Comparison of ENCODE assay signal across 19 cellular contexts in the genomic region with DNA sequence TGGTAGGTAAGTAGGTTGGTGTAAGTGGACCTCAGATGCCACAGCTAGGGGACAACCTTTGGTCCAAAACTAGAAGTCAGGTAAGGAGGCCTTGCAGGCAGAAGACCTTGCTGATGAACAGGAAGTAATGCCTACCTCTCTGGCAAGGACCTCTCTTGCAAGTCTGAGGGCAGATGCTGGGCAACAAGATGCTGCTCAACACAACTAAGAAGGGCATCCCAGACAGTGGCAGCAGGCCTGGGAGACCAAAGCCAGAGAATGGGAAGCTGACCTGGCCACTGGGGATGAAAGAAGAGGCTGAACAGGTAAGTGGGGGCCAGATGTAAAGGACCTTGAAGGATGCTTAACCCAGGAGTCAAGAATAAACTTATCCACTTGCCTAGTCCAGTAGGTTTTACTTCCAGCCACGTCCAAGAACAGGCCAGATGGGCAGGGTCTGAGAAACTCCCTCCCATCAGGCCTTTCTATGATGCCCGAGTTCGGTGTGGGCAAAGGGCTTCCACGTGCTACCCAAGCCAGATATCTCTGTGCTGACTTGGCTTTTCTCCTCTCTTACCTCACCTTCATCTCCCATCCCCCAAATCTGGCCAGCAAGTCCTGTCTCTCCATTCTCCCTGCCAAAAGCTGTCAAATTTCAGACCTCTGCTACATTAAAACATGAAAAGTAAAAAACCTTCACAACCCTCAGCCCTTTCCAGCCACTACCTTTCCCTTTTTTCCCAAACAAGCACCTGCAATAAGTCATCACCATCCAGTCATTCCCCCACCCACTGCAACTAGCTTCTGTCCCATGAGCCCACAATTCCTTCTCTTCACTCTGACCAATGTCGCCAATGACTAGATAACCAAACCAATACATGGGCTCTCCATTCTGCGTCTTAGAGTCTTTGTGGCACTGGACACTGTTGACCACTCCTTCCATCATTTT. TPM values are rescaled to one million over a fixed set of nuclear protein-coding genes. Genes with fewer than 3 reads are reported as not detected.
DNase-seq lines count a peak whose midpoint lies in the region; ATAC-seq and TF ChIP-seq lines count a peak whose summit lies in the region.
"Had no signal": no experiment of that assay in that cellular context is flagged by ENCODE, and none has a peak within 500 bp of the region (broad histone marks: within the 10 kb centered on the region; RNA-seq: fewer than 3 reads in every experiment).

No MANE protein-coding gene starts in this region.

- intact Hi-C loops in activated CD4-positive, alpha-beta T cell treated with anti-CD3 and anti-CD28 coated beads for 36 hours (cut with DNase I, micrococcal nuclease) = no loop called here

- no peaks in the 10 kb centered on the region for H3K9me3 ChIP-seq in CD8-positive, alpha-beta memory T cell (ENCODE audit: low read length)
- H3K9me3 ChIP-seq in Peyer's patch = no peaks in the 10 kb centered on the region
- H3K9me3 ChIP-seq: SK-N-SH, thyroid gland had no signal

- TF ChIP-seq POLR2A in Peyer's patch (IDR thresholded peaks at IDR 0.05) = no peak

- no peaks in the 10 kb centered on the region for H3K4me1 ChIP-seq in CD8-positive, alpha-beta memory T cell (ENCODE audit: insufficient read depth, low read length)
- H3K4me1 ChIP-seq in Peyer's patch = peaks cover 0 to 8% (median 0%) of the 10 kb centered on the region in 4 donors
- H3K4me1 ChIP-seq: BLaER1 treated with 17β-estradiol and CSF1 and Interleukin-3, amounts not matched to agents 10 nM and 100 nM; thyroid gland had no signal

- no peak overlapping the region for H3K4me3 ChIP-seq in CD8-positive, alpha-beta memory T cell (ENCODE audit: low read length)
- H3K4me3 ChIP-seq in Peyer's patch = no peak overlapping the region
- H3K4me3 ChIP-seq: BLaER1 treated with 17β-estradiol and CSF1 and Interleukin-3, amounts not matched to agents 10 nM and 100 nM; lung; thyroid gland had no signal

- H3K27ac ChIP-seq in CD8-positive, alpha-beta memory T cell (ENCODE audit: low read depth, low read length) = no peak overlapping the region
- peak overlapping the region in 1 of 4 donors; percentile 65 for H3K27ac ChIP-seq in Peyer's patch
- H3K27ac ChIP-seq: BLaER1 treated with 17β-estradiol and CSF1 and Interleukin-3, amounts not matched to agents 10 nM and 100 nM; thyroid gland had no signal

- no peak overlapping the region for H3K4me3 Mint-ChIP-seq in activated CD4-positive, alpha-beta T cell treated with anti-CD3 and anti-CD28 coated beads for 36 hours
- H3K4me3 Mint-ChIP-seq in CD8-positive, alpha-beta memory T cell = no peak overlapping the region
- H3K4me3 Mint-ChIP-seq in activated naive CD8-positive, alpha-beta T cell treated with anti-CD3 and anti-CD28 coated beads, Interleukin-2, amount 50 U/mL, for 24 hours = no peak overlapping the region
- H3K4me3 Mint-ChIP-seq in naive B cell = no peak overlapping the region
- H3K4me3 Mint-ChIP-seq: nephron had no signal

- no peak for TF ChIP-seq CTCF in Peyer's patch (IDR thresholded peaks at IDR 0.05)

- H3K9me3 Mint-ChIP-seq in activated CD4-positive, alpha-beta T cell treated with anti-CD3 and anti-CD28 coated beads for 36 hours (ENCODE audit: low read depth) = no peaks in the 10 kb centered on the region
- H3K9me3 Mint-ChIP-seq in CD8-positive, alpha-beta memory T cell = no peaks in the 10 kb centered on the region
- H3K9me3 Mint-ChIP-seq in activated naive CD8-positive, alpha-beta T cell treated with anti-CD3 and anti-CD28 coated beads, Interleukin-2, amount 50 U/mL, for 24 hours = no peaks in the 10 kb centered on the region
- H3K9me3 Mint-ChIP-seq in naive B cell = peaks cover 0 to 2% (median 0%) of the 10 kb centered on the region in 7 donors
- H3K9me3 Mint-ChIP-seq: nephron had no signal

- no peaks in the 10 kb centered on the region for H3K27me3 ChIP-seq in CD8-positive, alpha-beta memory T cell (ENCODE audit: insufficient read depth, low read length, poor library complexity, severe bottlenecking)
- no peaks in the 10 kb centered on the region for H3K27me3 ChIP-seq in Peyer's patch
- H3K27me3 ChIP-seq: BLaER1 treated with 17β-estradiol and CSF1 and Interleukin-3, amounts not matched to agents 10 nM and 100 nM; thyroid gland had no signal

- no peak for DNase-seq in activated CD4-positive, alpha-beta T cell treated with anti-CD3 and anti-CD28 coated beads for 36 hours
- DNase-seq in activated CD4-positive, alpha-beta T cell treated with anti-CD3 and anti-CD28 coated beads, Interleukin-2, amount 50 U/mL, for 48 hours = no peak
- no peak for DNase-seq in CD8-positive, alpha-beta memory T cell
- no peak for DNase-seq in activated naive CD8-positive, alpha-beta T cell treated with anti-CD3 and anti-CD28 coated beads, Interleukin-2, amount 50 U/mL, for 24 hours
- no peak for DNase-seq in naive B cell
- no peak for DNase-seq in Peyer's patch
- no peak for DNase-seq in CD1c-positive myeloid dendritic cell (ENCODE audit: extremely low spot score)
- DNase-seq: 8988T; HCEC 1CT; NCI-H1092; NCI-H2107; NCI-H526; SK-N-SH; stimulated activated CD4-positive, alpha-beta T cell treated with anti-CD3 and anti-CD28 coated beads, Interleukin-12 subunit alpha, Interleukin-12 subunit beta, amount 100 ng/mL, for 4 hours; thyroid gland had no signal

- POLR2A ChIA-PET in activated CD4-positive, alpha-beta T cell treated with anti-CD3 and anti-CD28 coated beads for 36 hours (lab: Charles Lee) = no interaction called here
- POLR2A ChIA-PET in CD8-positive, alpha-beta memory T cell (lab: Charles Lee) = no interaction called here

- peaks cover 19% of the 10 kb centered on the region for H3K36me3 ChIP-seq in CD8-positive, alpha-beta memory T cell (ENCODE audit: insufficient read depth, low read length)
- H3K36me3 ChIP-seq in Peyer's patch = peaks cover 0 to 47% (median 0%) of the 10 kb centered on the region in 3 donors

- no peaks in the 10 kb centered on the region for H3K27me3 Mint-ChIP-seq in activated CD4-positive, alpha-beta T cell treated with anti-CD3 and anti-CD28 coated beads for 36 hours
- H3K27me3 Mint-ChIP-seq in CD8-positive, alpha-beta memory T cell = no peaks in the 10 kb centered on the region
- no peaks in the 10 kb centered on the region for H3K27me3 Mint-ChIP-seq in activated naive CD8-positive, alpha-beta T cell treated with anti-CD3 and anti-CD28 coated beads, Interleukin-2, amount 50 U/mL, for 24 hours
- H3K27me3 Mint-ChIP-seq in naive B cell = no peaks in the 10 kb centered on the region

- CTCF ChIA-PET in activated CD4-positive, alpha-beta T cell treated with anti-CD3 and anti-CD28 coated beads for 36 hours (lab: Charles Lee) = interaction anchor here (0.6 to 2.0 kb wide), 3 partner anchors 12 to 214 kb away, joined by 4 to 7 read pairs (median 5); partner anchors contain the start of gene LPIN3
- CTCF ChIA-PET in CD8-positive, alpha-beta memory T cell (lab: Charles Lee) = interaction anchor here (1.1 to 2.6 kb wide), 3 partner anchors 9 to 215 kb away, joined by 3 to 12 read pairs (median 4); partner anchors contain the start of gene LPIN3

- peaks cover 42% of the 10 kb centered on the region for H3K36me3 Mint-ChIP-seq in activated CD4-positive, alpha-beta T cell treated with anti-CD3 and anti-CD28 coated beads for 36 hours (ENCODE audit: low read depth)
- H3K36me3 Mint-ChIP-seq in CD8-positive, alpha-beta memory T cell = peaks cover 0 to 59% (median 23%) of the 10 kb centered on the region in 3 donors
- H3K36me3 Mint-ChIP-seq in activated naive CD8-positive, alpha-beta T cell treated with anti-CD3 and anti-CD28 coated beads, Interleukin-2, amount 50 U/mL, for 24 hours (ENCODE audit: low read depth) = peaks cover 59% of the 10 kb centered on the region
- peaks cover 13 to 19% of the 10 kb centered on the region in 2 donors for H3K36me3 Mint-ChIP-seq in naive B cell

- peak overlapping the region; percentile 0 for H3K27ac Mint-ChIP-seq in activated CD4-positive, alpha-beta T cell treated with anti-CD3 and anti-CD28 coated beads for 36 hours
- peak overlapping the region; percentile 1 to 59 (median 40) for H3K27ac Mint-ChIP-seq in CD8-positive, alpha-beta memory T cell
- H3K27ac Mint-ChIP-seq in activated naive CD8-positive, alpha-beta T cell treated with anti-CD3 and anti-CD28 coated beads, Interleukin-2, amount 50 U/mL, for 24 hours = peak overlapping the region; percentile 58
- H3K27ac Mint-ChIP-seq in naive B cell = peak overlapping the region in 5 of 6 donors; percentile 12 to 80 (median 74)

- peak; percentile 12 for ATAC-seq in activated CD4-positive, alpha-beta T cell treated with anti-CD3 and anti-CD28 coated beads for 36 hours
- no peak for ATAC-seq in activated naive CD8-positive, alpha-beta T cell treated with anti-CD3 and anti-CD28 coated beads, Interleukin-2, amount 50 U/mL, for 24 hours
- ATAC-seq in naive B cell (ENCODE audit: low read depth in 2 of 2) (no peak), GM21717 (IDR thresholded peaks at IDR 0.05; ENCODE audit: unreplicated experiment) (no peak)

- peaks cover 8% of the 10 kb centered on the region for H3K4me1 Mint-ChIP-seq in activated CD4-positive, alpha-beta T cell treated with anti-CD3 and anti-CD28 coated beads for 36 hours
- peaks cover 0 to 9% (median 7%) of the 10 kb centered on the region in 3 donors for H3K4me1 Mint-ChIP-seq in CD8-positive, alpha-beta memory T cell
- H3K4me1 Mint-ChIP-seq in activated naive CD8-positive, alpha-beta T cell treated with anti-CD3 and anti-CD28 coated beads, Interleukin-2, amount 50 U/mL, for 24 hours = peaks cover 3% of the 10 kb centered on the region
- no peaks in the 10 kb centered on the region for H3K4me1 Mint-ChIP-seq in naive B cell

RNA-seq across cellular contexts. Expression of gene PLCG1, which starts 11.5 kb away (rescaled TPM):
- 100 to 1,000 TPM; 185 to 230 TPM for total RNA-seq in activated CD4-positive, alpha-beta T cell treated with anti-CD3 and anti-CD28 coated beads for 36 hours
- 100 to 1,000 TPM; 104 to 108 TPM for total RNA-seq in CD8-positive, alpha-beta memory T cell
- 73.5 TPM for polyA plus RNA-seq in CD8-positive, alpha-beta memory T cell
- polyA plus RNA-seq in naive B cell (ENCODE audit: low read depth in 6 of 6) = 10 to 100 TPM in 2 of 6 donors, 1 to 10 TPM in 4; 1.6 to 18.1 (median 8.0) TPM
- total RNA-seq in Peyer's patch = 100 to 1,000 TPM in 3 of 4 donors, 10 to 100 TPM in 1; 93.0 to 357 (median 191) TPM

Comparison
In these comparisons a context has a peak if more than half of its experiments do, and no peak if none do; other contexts are left out.
1. H3K27ac Mint-ChIP-seq: peak in every context shown above with its lines; median percentile 74 in naive B cell; 58 in activated naive CD8-positive, alpha-beta T cell treated with anti-CD3 and anti-CD28 coated beads, Interleukin-2, amount 50 U/mL, for 24 hours; 40 in CD8-positive, alpha-beta memory T cell; 0 in activated CD4-positive, alpha-beta T cell treated with anti-CD3 and anti-CD28 coated beads for 36 hours.